19 cellular contexts compared by ENCODE assay signal in genomic region chr1:114723457-114723856, GRCh38. TPM values are rescaled to one million over a fixed set of nuclear protein-coding genes. Genes with fewer than 3 reads are reported as not detected.
DNase-seq lines count a peak whose midpoint lies in the region; ATAC-seq and TF ChIP-seq lines count a peak whose summit lies in the region.
"Had no signal": no experiment of that assay in that cellular context is flagged by ENCODE, and none has a peak within 500 bp of the region (broad histone marks: within the 10 kb centered on the region; RNA-seq: fewer than 3 reads in every experiment).

No MANE protein-coding gene starts in this region.

- no peak for TF ChIP-seq POLR2A in GM18505 (IDR thresholded peaks at IDR 0.05; ENCODE audit: borderline replicate concordance, extremely low read depth, insufficient read depth, insufficient read length)

- no peaks in the 10 kb centered on the region for H3K9me3 Mint-ChIP-seq in activated naive CD4-positive, alpha-beta T cell treated with anti-CD3 and anti-CD28 coated beads for 36 hours
- no peaks in the 10 kb centered on the region for H3K9me3 Mint-ChIP-seq in central memory CD8-positive, alpha-beta T cell
- no peaks in the 10 kb centered on the region for H3K9me3 Mint-ChIP-seq in stimulated activated effector memory CD8-positive, alpha-beta T cell treated with anti-CD3 and anti-CD28 coated beads, Interleukin-12 subunit alpha, Interleukin-12 subunit beta, amount 100 ng/mL, for 72 hours
- H3K9me3 Mint-ChIP-seq: CD8-positive, alpha-beta memory T cell had no signal

- CTCF ChIA-PET in activated naive CD4-positive, alpha-beta T cell treated with anti-CD3 and anti-CD28 coated beads for 36 hours (lab: Charles Lee) = no interaction called here

- no peak for DNase-seq in activated naive CD4-positive, alpha-beta T cell treated with anti-CD3 and anti-CD28 coated beads for 36 hours
- DNase-seq in activated naive CD4-positive, alpha-beta T cell (lab: John Stamatoyannopoulos, UW) = no peak
- no peak for DNase-seq in T-helper 17 cell
- DNase-seq in central memory CD8-positive, alpha-beta T cell (ENCODE audit: low spot score in 2 of 2) = no peak
- no peak for DNase-seq in stimulated activated effector memory CD8-positive, alpha-beta T cell treated with anti-CD3 and anti-CD28 coated beads, Interleukin-12 subunit alpha, Interleukin-12 subunit beta, amount 100 ng/mL, for 72 hours (ENCODE audit: low spot score in 2 of 2)
- DNase-seq: CD8-positive, alpha-beta memory T cell; DMS53; KG1; MV-4-11; NCI-H1694 treated with DMSO at 0.1 percent for 48 hours; NCI-H2227 treated with DMSO at 0.1 percent for 48 hours; NCI-H510A treated with DMSO at 0.1 percent for 48 hours; NCI-H774; SHP77 had no signal

- no peaks in the 10 kb centered on the region for H3K27me3 Mint-ChIP-seq in activated naive CD4-positive, alpha-beta T cell treated with anti-CD3 and anti-CD28 coated beads for 36 hours (ENCODE audit: low read depth)
- no peaks in the 10 kb centered on the region for H3K27me3 Mint-ChIP-seq in T-helper 17 cell
- no peaks in the 10 kb centered on the region for H3K27me3 Mint-ChIP-seq in central memory CD8-positive, alpha-beta T cell
- H3K27me3 Mint-ChIP-seq: CD8-positive, alpha-beta memory T cell had no signal

- peak overlapping the region; percentile 21 for H3K27ac Mint-ChIP-seq in activated naive CD4-positive, alpha-beta T cell treated with anti-CD3 and anti-CD28 coated beads for 36 hours
- H3K27ac Mint-ChIP-seq in T-helper 17 cell = peak overlapping the region; percentile 70
- peak overlapping the region; percentile 44 for H3K27ac Mint-ChIP-seq in central memory CD8-positive, alpha-beta T cell (ENCODE audit: low read depth)
- H3K27ac Mint-ChIP-seq in stimulated activated effector memory CD8-positive, alpha-beta T cell treated with anti-CD3 and anti-CD28 coated beads, Interleukin-12 subunit alpha, Interleukin-12 subunit beta, amount 100 ng/mL, for 72 hours = peak overlapping the region; percentile 85

- peaks cover 16% of the 10 kb centered on the region for H3K4me1 Mint-ChIP-seq in activated naive CD4-positive, alpha-beta T cell treated with anti-CD3 and anti-CD28 coated beads for 36 hours (ENCODE audit: low read depth)
- peaks cover 8% of the 10 kb centered on the region for H3K4me1 Mint-ChIP-seq in T-helper 17 cell
- H3K4me1 Mint-ChIP-seq in central memory CD8-positive, alpha-beta T cell = no peaks in the 10 kb centered on the region
- peaks cover 16% of the 10 kb centered on the region for H3K4me1 Mint-ChIP-seq in stimulated activated effector memory CD8-positive, alpha-beta T cell treated with anti-CD3 and anti-CD28 coated beads, Interleukin-12 subunit alpha, Interleukin-12 subunit beta, amount 100 ng/mL, for 72 hours

- no peaks in the 10 kb centered on the region for H3K9me3 ChIP-seq in T-helper 17 cell (ENCODE audit: control insufficient read depth, low read length, poor library complexity, severe bottlenecking)
- H3K9me3 ChIP-seq: BLaER1 had no signal

- H3K36me3 Mint-ChIP-seq in activated naive CD4-positive, alpha-beta T cell treated with anti-CD3 and anti-CD28 coated beads for 36 hours (ENCODE audit: low read depth) = peaks cover 56% of the 10 kb centered on the region
- peaks cover 10% of the 10 kb centered on the region for H3K36me3 Mint-ChIP-seq in T-helper 17 cell (ENCODE audit: low read depth)
- H3K36me3 Mint-ChIP-seq in central memory CD8-positive, alpha-beta T cell (ENCODE audit: insufficient read depth) = peaks cover 92% of the 10 kb centered on the region
- peaks cover 100% of the 10 kb centered on the region for H3K36me3 Mint-ChIP-seq in stimulated activated effector memory CD8-positive, alpha-beta T cell treated with anti-CD3 and anti-CD28 coated beads, Interleukin-12 subunit alpha, Interleukin-12 subunit beta, amount 100 ng/mL, for 72 hours

- ATAC-seq in T-helper 17 cell = no peak
- no peak for ATAC-seq in central memory CD8-positive, alpha-beta T cell (replicated peaks; ENCODE audit: extremely low read depth, poor library complexity, severe bottlenecking)
- peak; percentile 58 for ATAC-seq in stimulated activated effector memory CD8-positive, alpha-beta T cell treated with anti-CD3 and anti-CD28 coated beads, Interleukin-12 subunit alpha, Interleukin-12 subunit beta, amount 100 ng/mL, for 72 hours
- ATAC-seq in HG02885 (IDR thresholded peaks at IDR 0.05; ENCODE audit: poor library complexity, unreplicated experiment) = no peak
- ATAC-seq in GM18505 (IDR thresholded peaks at IDR 0.05; ENCODE audit: unreplicated experiment) = no peak
- ATAC-seq: HepG2 had no signal

- intact Hi-C loops in activated naive CD4-positive, alpha-beta T cell treated with anti-CD3 and anti-CD28 coated beads for 36 hours (cut with micrococcal nuclease) = no loop called here

- H3K4me3 Mint-ChIP-seq in activated naive CD4-positive, alpha-beta T cell treated with anti-CD3 and anti-CD28 coated beads for 36 hours = no peak overlapping the region
- H3K4me3 Mint-ChIP-seq in T-helper 17 cell = peak overlapping the region; percentile 41
- H3K4me3 Mint-ChIP-seq in central memory CD8-positive, alpha-beta T cell = no peak overlapping the region
- H3K4me3 Mint-ChIP-seq in stimulated activated effector memory CD8-positive, alpha-beta T cell treated with anti-CD3 and anti-CD28 coated beads, Interleukin-12 subunit alpha, Interleukin-12 subunit beta, amount 100 ng/mL, for 72 hours = no peak overlapping the region
- H3K4me3 Mint-ChIP-seq: CD8-positive, alpha-beta memory T cell had no signal

RNA-seq across cellular contexts. Expression of gene NRAS, which starts 6.9 kb away (rescaled TPM):
- total RNA-seq in activated naive CD4-positive, alpha-beta T cell treated with anti-CD3 and anti-CD28 coated beads for 36 hours = 10 to 100 TPM; 42.1 to 43.9 TPM
- 10 to 100 TPM; 24.3 to 32.5 TPM for total RNA-seq in T-helper 17 cell

RNA-seq across cellular contexts. Expression of gene AMPD1, which starts 28.1 kb away (rescaled TPM):
- total RNA-seq in activated naive CD4-positive, alpha-beta T cell treated with anti-CD3 and anti-CD28 coated beads for 36 hours = not detected
- not detected for total RNA-seq in T-helper 17 cell
- total RNA-seq: CD8-positive, alpha-beta memory T cell; HepG2; OCI-LY7 had no signal

RNA-seq across cellular contexts. Expression of gene CSDE1, which starts 34.3 kb away (rescaled TPM):
- total RNA-seq in activated naive CD4-positive, alpha-beta T cell treated with anti-CD3 and anti-CD28 coated beads for 36 hours = 100 to 1,000 TPM; 533 to 579 TPM
- 100 to 1,000 TPM; 627 to 703 TPM for total RNA-seq in T-helper 17 cell

RNA-seq across cellular contexts. Expression of gene DENND2C, which starts 53.6 kb away (rescaled TPM):
- total RNA-seq in activated naive CD4-positive, alpha-beta T cell treated with anti-CD3 and anti-CD28 coated beads for 36 hours = under 1 TPM; 0.31 to 0.47 TPM
- total RNA-seq in T-helper 17 cell = 1 to 10 TPM; 1.1 to 5.1 TPM

RNA-seq across cellular contexts. Expression of gene SIKE1, which starts 57.0 kb away (rescaled TPM):
- 10 to 100 TPM; 60.2 to 60.6 TPM for total RNA-seq in activated naive CD4-positive, alpha-beta T cell treated with anti-CD3 and anti-CD28 coated beads for 36 hours
- 10 to 100 TPM; 41.5 to 50.9 TPM for total RNA-seq in T-helper 17 cell

Comparison
In these comparisons a context has a peak if more than half of its experiments do, and no peak if none do; other contexts are left out.
1. H3K27ac Mint-ChIP-seq: peak in every context shown above with its lines; median percentile 85 in stimulated activated effector memory CD8-positive, alpha-beta T cell treated with anti-CD3 and anti-CD28 coated beads, Interleukin-12 subunit alpha, Interleukin-12 subunit beta, amount 100 ng/mL, for 72 hours; 70 in T-helper 17 cell; 44 in central memory CD8-positive, alpha-beta T cell; 21 in activated naive CD4-positive, alpha-beta T cell treated with anti-CD3 and anti-CD28 coated beads for 36 hours.